ENCODE assay signal across 9 cellular contexts in the genomic region with DNA sequence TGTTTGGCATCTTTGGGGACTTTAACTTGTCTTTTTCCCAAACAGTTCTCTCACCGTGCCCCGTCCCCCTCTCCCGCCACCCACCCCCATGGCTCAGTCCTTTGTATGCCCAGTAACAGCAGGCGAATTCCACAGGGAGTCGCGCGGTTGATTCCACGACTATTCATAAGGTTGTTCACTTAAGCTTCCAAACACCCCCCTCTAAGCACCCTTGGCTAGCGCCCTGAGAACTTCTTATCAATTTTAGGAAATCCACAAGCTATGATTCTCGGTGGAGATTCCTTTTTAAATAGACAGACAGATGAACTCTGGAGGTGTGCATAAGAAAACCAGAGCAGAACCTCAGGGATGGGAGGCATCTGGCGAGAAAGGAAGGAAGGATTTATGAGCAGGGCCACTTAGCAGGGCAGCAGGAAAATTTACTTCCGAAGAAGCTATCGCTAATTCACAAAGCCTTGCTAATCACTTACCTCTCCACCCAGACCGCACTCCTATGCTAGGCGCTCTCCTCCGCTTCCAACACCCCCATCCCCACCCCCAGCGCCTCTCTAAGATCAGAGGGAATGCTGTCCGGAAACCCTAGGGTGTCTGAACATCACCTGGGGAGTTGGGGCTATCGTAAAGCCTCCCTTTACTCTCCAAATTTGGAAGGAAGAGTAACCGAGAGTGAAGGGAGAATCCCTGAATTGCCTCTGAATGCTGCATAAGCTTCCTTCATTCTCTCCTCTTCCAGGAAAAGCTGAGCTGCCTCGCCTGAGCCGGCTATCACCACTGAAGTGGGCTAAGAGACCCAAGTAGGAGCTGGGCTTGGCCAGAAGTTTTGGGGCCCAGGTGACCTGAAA. TPM values are rescaled to one million over a fixed set of nuclear protein-coding genes. Genes with fewer than 3 reads are reported as not detected.
DNase-seq lines count a peak whose midpoint lies in the region; ATAC-seq, FAIRE-seq and TF ChIP-seq lines count a peak whose summit lies in the region.
"Had no signal": no experiment of that assay in that cellular context is flagged by ENCODE, and none has a peak within 500 bp of the region (broad histone marks: within the 10 kb centered on the region; RNA-seq: fewer than 3 reads in every experiment).

No MANE protein-coding gene starts in this region.

- no peaks in the 10 kb centered on the region for H3K9me3 Mint-ChIP-seq in CD4-positive, alpha-beta T cell

- CTCF ChIA-PET in CD4-positive, alpha-beta T cell (lab: Charles Lee), result no interaction called here

- intact Hi-C loops in CD4-positive, alpha-beta T cell (cut with DNase I, micrococcal nuclease), result no loop called here
- intact Hi-C loops in sciatic nerve (cut with DNase I), result no loop called here

- H3K27me3 Mint-ChIP-seq in CD4-positive, alpha-beta T cell, result peaks cover 66% of the 10 kb centered on the region

- no peak overlapping the region for H3K27ac Mint-ChIP-seq in CD4-positive, alpha-beta T cell

- DNase-seq in SK-N-MC (ENCODE audit: low read depth, low spot score) (no peak), fibroblast of villous mesenchyme (ENCODE audit: low read depth) (no peak), osteoblast (ENCODE audit: insufficient read length, low spot score, missing footprints) (no peak), sciatic nerve (ENCODE audit: low spot score) (no peak), GM19239 (ENCODE audit: insufficient read length, low spot score) (no peak)
- DNase-seq in activated effector memory CD4-positive, alpha-beta T cell treated with anti-CD3 and anti-CD28 coated beads, Interleukin-2, amount 50 U/mL, for 16 hours, result no peak
- DNase-seq in CD4-positive, alpha-beta T cell, result no peak

- peak overlapping the region; percentile 89 for H3K4me2 ChIP-seq in osteoblast (ENCODE audit: insufficient read depth, low read length)

- H3K4me1 ChIP-seq in ACC112 (ENCODE audit: control insufficient read depth, insufficient read depth, low read length, unreplicated experiment) (peaks cover 3% of the 10 kb centered on the region), osteoblast (ENCODE audit: insufficient read depth, low read length) (peaks cover 33% of the 10 kb centered on the region)

- H3K4me3 ChIP-seq in ACC112 (ENCODE audit: low read depth, low read length) (peak overlapping the region; percentile 52), SK-N-MC (peak overlapping the region; percentile 71), fibroblast of villous mesenchyme (ENCODE audit: low read depth, low read length) (peak overlapping the region; percentile 70), osteoblast (ENCODE audit: insufficient read depth, low read length) (peak overlapping the region; percentile 91)

- H2AFZ ChIP-seq in ACC112 (ENCODE audit: low read length, unreplicated experiment), result no peak overlapping the region
- H2AFZ ChIP-seq in osteoblast (ENCODE audit: low read length), result peak overlapping the region; percentile 68

- no peak for ATAC-seq in CD4-positive, alpha-beta T cell (ENCODE audit: poor library complexity)
- no peak for ATAC-seq in sciatic nerve

- H3K79me2 ChIP-seq in ACC112 (ENCODE audit: control insufficient read depth, insufficient read depth, low read length, unreplicated experiment) (no peaks in the 10 kb centered on the region), osteoblast (ENCODE audit: insufficient read depth, low read length) (peaks cover 76% of the 10 kb centered on the region)

- H3K27me3 ChIP-seq in ACC112 (ENCODE audit: insufficient read depth, low read length) (peaks cover 98% of the 10 kb centered on the region), osteoblast (ENCODE audit: insufficient read depth, low read length) (no peaks in the 10 kb centered on the region)
- peaks cover 46% of the 10 kb centered on the region for H3K27me3 ChIP-seq in CD4-positive, alpha-beta T cell (ENCODE audit: control insufficient read depth, insufficient read depth, low read length)

- H3K9me3 ChIP-seq in SK-N-MC (ENCODE audit: low read depth, low read length) (no peaks in the 10 kb centered on the region), osteoblast (ENCODE audit: low read depth, low read length) (no peaks in the 10 kb centered on the region)
- H3K9me3 ChIP-seq in CD4-positive, alpha-beta T cell (ENCODE audit: control insufficient read depth, low read length), result no peaks in the 10 kb centered on the region
- H3K9me3 ChIP-seq: neutrophil had no signal

- H3K9ac ChIP-seq in SK-N-MC (ENCODE audit: insufficient read length), result no peak overlapping the region

- no peaks in the 10 kb centered on the region for H4K20me1 ChIP-seq in osteoblast (ENCODE audit: insufficient read depth, low read length)

- H3K27ac ChIP-seq in ACC112 (ENCODE audit: low read depth, low read length) (no peak overlapping the region), SK-N-MC (no peak overlapping the region), osteoblast (ENCODE audit: low read depth, low read length) (peak overlapping the region; percentile 54)
- H3K27ac ChIP-seq in CD4-positive, alpha-beta T cell (ENCODE audit: low read depth, low read length), result no peak overlapping the region
- H3K27ac ChIP-seq: neutrophil had no signal

- no peak overlapping the region for H3K4me3 Mint-ChIP-seq in CD4-positive, alpha-beta T cell

- POLR2A ChIA-PET in CD4-positive, alpha-beta T cell (lab: Charles Lee), result no interaction called here

- peaks cover 8% of the 10 kb centered on the region for H3K4me1 Mint-ChIP-seq in CD4-positive, alpha-beta T cell (ENCODE audit: low read depth)

- TF ChIP-seq CTCF in fibroblast of villous mesenchyme (IDR thresholded peaks at IDR 0.05; ENCODE audit: insufficient read depth, low read depth, low read length) (no peak), osteoblast (IDR thresholded peaks at IDR 0.05; ENCODE audit: extremely low read depth, low read depth, low read length) (no peak)
- no peak for TF ChIP-seq CTCF in CD4-positive, alpha-beta T cell (IDR thresholded peaks at IDR 0.05)

- FAIRE-seq in GM19239 (lab: Jason Lieb, UNC), result no peak

- H3K36me3 Mint-ChIP-seq in CD4-positive, alpha-beta T cell (ENCODE audit: low read depth), result no peaks in the 10 kb centered on the region

- H3K36me3 ChIP-seq in ACC112 (ENCODE audit: insufficient read depth, low read length), result no peaks in the 10 kb centered on the region
- no peaks in the 10 kb centered on the region for H3K36me3 ChIP-seq in SK-N-MC (ENCODE audit: insufficient read depth, low read length)
- H3K36me3 ChIP-seq in osteoblast (ENCODE audit: insufficient read depth, low read length), result no peaks in the 10 kb centered on the region
- H3K36me3 ChIP-seq: neutrophil had no signal

RNA-seq across cellular contexts. Expression of a gene that starts 1.7 kb away (rescaled TPM):
- under 0.01 and 0.43 TPM in 2 replicates for total RNA-seq in fibroblast of villous mesenchyme
- 9.0 and 13.6 TPM in 2 replicates for total RNA-seq in osteoblast
- not detected for total RNA-seq in CD4-positive, alpha-beta T cell
- 4.5 TPM for total RNA-seq in sciatic nerve
